In genomic region chr10:124573726-124574455, GRCh38 we compare ENCODE assay signal across 27 cellular contexts.
"Had no signal": no experiment of that assay in that cellular context is flagged by ENCODE, and none has a peak within 500 bp of the region (broad histone marks: within the 10 kb centered on the region; RNA-seq: fewer than 3 reads in every experiment).

No MANE protein-coding gene starts in this region.

- H3K9ac ChIP-seq: parathyroid adenoma had no signal

- H3K27me3 Mint-ChIP-seq: activated CD4-positive, alpha-beta T cell treated with anti-CD3 and anti-CD28 coated beads for 36 hours; naive B cell; stimulated activated memory B cell treated with anti-CD40 and anti-IgM and Interleukin-4, amounts not matched to agents 10 μg/mL and 1 μg/mL and 100 μg/mL, for 72 hours had no signal

- H3K4me3 Mint-ChIP-seq: activated CD4-positive, alpha-beta T cell treated with anti-CD3 and anti-CD28 coated beads for 36 hours; activated T-helper 1 cell treated with anti-CD3 and anti-CD28 coated beads, Interleukin-12 subunit alpha, Interleukin-12 subunit beta, Interleukin-2, Interleukin-4 antibody, amounts not matched to agents 30 ng/mL and 10 ng/mL and 1 ng/mL, durations not matched to agents 14 hours and 24 hours and 36 hours; dendritic cell treated with granulocyte-macrophage colony-stimulating factor and Interleukin-4, amounts not matched to agents 40 ng/mL and 50 ng/mL, for 4 days; mesothelial cell of epicardium; stimulated activated memory B cell treated with anti-CD40 and anti-IgM and Interleukin-4, amounts not matched to agents 10 μg/mL and 1 μg/mL and 100 μg/mL, for 72 hours; T-helper 2 cell treated with Interferon-gamma antibody and Interleukin-4, amounts not matched to agents 5 μg/mL and 100 μg/mL, for 36 hours had no signal

- H3K9me3 Mint-ChIP-seq: activated T-helper 1 cell treated with anti-CD3 and anti-CD28 coated beads, Interleukin-12 subunit alpha, Interleukin-12 subunit beta, Interleukin-2, Interleukin-4 antibody, amounts not matched to agents 30 ng/mL and 10 ng/mL and 1 ng/mL, durations not matched to agents 14 hours and 24 hours and 36 hours; dendritic cell treated with granulocyte-macrophage colony-stimulating factor and Interleukin-4, amounts not matched to agents 40 ng/mL and 50 ng/mL, for 4 days; naive B cell; T-helper 2 cell treated with Interferon-gamma antibody and Interleukin-4, amounts not matched to agents 5 μg/mL and 100 μg/mL, for 36 hours had no signal

- FAIRE-seq: astrocyte, endometrium had no signal

- H3K27ac ChIP-seq: brain microvascular endothelial cell, epithelial cell of prostate, esophagus squamous epithelium, parathyroid adenoma, right lobe of liver, skin epidermis, suprapubic skin, tibial artery had no signal

- H3K4me3 ChIP-seq: esophagus squamous epithelium, right lobe of liver, skin epidermis, suprapubic skin, tibial artery had no signal

- H2AFZ ChIP-seq: parathyroid adenoma had no signal

- H3K36me3 ChIP-seq: brain microvascular endothelial cell, esophagus squamous epithelium, right lobe of liver, suprapubic skin, tibial artery had no signal

- H3K27me3 ChIP-seq: brain microvascular endothelial cell, esophagus squamous epithelium, right lobe of liver, suprapubic skin, tibial artery had no signal

- H3K4me1 ChIP-seq: parathyroid adenoma, right lobe of liver, suprapubic skin had no signal

- H3K9me3 ChIP-seq: esophagus squamous epithelium, right lobe of liver, suprapubic skin, tibial artery had no signal

- H3K36me3 Mint-ChIP-seq: mesothelial cell of epicardium; stimulated activated memory B cell treated with anti-CD40 and anti-IgM and Interleukin-4, amounts not matched to agents 10 μg/mL and 1 μg/mL and 100 μg/mL, for 72 hours had no signal

- H3K79me2 ChIP-seq: parathyroid adenoma had no signal

- ATAC-seq: activated CD4-positive, alpha-beta T cell treated with anti-CD3 and anti-CD28 coated beads for 36 hours; right lobe of liver; stimulated activated memory B cell treated with anti-CD40 and anti-IgM and Interleukin-4, amounts not matched to agents 10 μg/mL and 1 μg/mL and 100 μg/mL, for 72 hours had no signal

- H3K4me1 Mint-ChIP-seq: activated CD4-positive, alpha-beta T cell treated with anti-CD3 and anti-CD28 coated beads for 36 hours; mesothelial cell of epicardium had no signal

- H3K27ac Mint-ChIP-seq: activated CD4-positive, alpha-beta T cell treated with anti-CD3 and anti-CD28 coated beads for 36 hours; activated T-helper 1 cell treated with anti-CD3 and anti-CD28 coated beads, Interleukin-12 subunit alpha, Interleukin-12 subunit beta, Interleukin-2, Interleukin-4 antibody, amounts not matched to agents 30 ng/mL and 10 ng/mL and 1 ng/mL, durations not matched to agents 14 hours and 24 hours and 36 hours; dendritic cell treated with granulocyte-macrophage colony-stimulating factor and Interleukin-4, amounts not matched to agents 40 ng/mL and 50 ng/mL, for 4 days; mesothelial cell of epicardium; stimulated activated memory B cell treated with anti-CD40 and anti-IgM and Interleukin-4, amounts not matched to agents 10 μg/mL and 1 μg/mL and 100 μg/mL, for 72 hours; T-helper 2 cell treated with Interferon-gamma antibody and Interleukin-4, amounts not matched to agents 5 μg/mL and 100 μg/mL, for 36 hours had no signal

- DNase-seq: activated CD4-positive, alpha-beta T cell treated with anti-CD3 and anti-CD28 coated beads for 36 hours; activated CD4-positive, CD25-positive, alpha-beta regulatory T cell; activated gamma-delta T cell; activated naive CD4-positive, alpha-beta T cell treated with anti-CD3 and anti-CD28 coated beads, Interleukin-2, amount 50 U/mL, for 16 hours; activated T-cell treated with anti-CD3 and anti-CD28 coated beads, Interleukin-2, amount 50 U/mL, for 1 hour; amniotic stem cell; brain microvascular endothelial cell; esophagus squamous epithelium; foreskin melanocyte; naive B cell; nucleus accumbens; stimulated activated CD4-positive, alpha-beta T cell treated with anti-CD3 and anti-CD28 coated beads, Interleukin-4, amount 100 ng/mL, for 4 hours; stimulated activated CD8-positive, alpha-beta memory T cell treated with anti-CD3 and anti-CD28 coated beads, Interleukin-4, amount 100 ng/mL, for 48 hours; T-helper 1 cell had no signal
